Comparison of ENCODE assay signal across 8 cellular contexts in genomic region chr22:41403532-41404318, GRCh38. TPM values are rescaled to one million over a fixed set of nuclear protein-coding genes. Genes with fewer than 3 reads are reported as not detected.
DNase-seq lines count a peak whose midpoint lies in the region; ATAC-seq and TF ChIP-seq lines count a peak whose summit lies in the region.

No MANE protein-coding gene starts in this region.

- no peaks in the 10 kb centered on the region for H3K36me3 Mint-ChIP-seq in nephron (ENCODE audit: low read depth)
- H3K36me3 Mint-ChIP-seq in stimulated activated naive B cell treated with anti-CD40 and anti-IgM and Interleukin-4, amounts not matched to agents 10 μg/mL and 1 μg/mL and 100 μg/mL, for 72 hours: no peaks in the 10 kb centered on the region

- H3K9ac ChIP-seq in KMS-11: no peak overlapping the region

- H3K27me3 ChIP-seq in BJ (ENCODE audit: control insufficient read depth, insufficient read depth, low read length) (no peaks in the 10 kb centered on the region), KMS-11 (ENCODE audit: insufficient read depth, low read depth) (no peaks in the 10 kb centered on the region)

- TF ChIP-seq CTCF in BJ (IDR thresholded peaks at IDR 0.05; ENCODE audit: insufficient read depth, low read depth, low read length): peak; percentile 98
- peak; percentile 93 for TF ChIP-seq CTCF in KMS-11 (conservative IDR thresholded peaks at IDR 0.05; ENCODE audit: low read depth, low read length)
- TF ChIP-seq CTCF in nephron (IDR thresholded peaks at IDR 0.05; ENCODE audit: unreplicated experiment in 3 of 3): peak; percentile 92 to 96 (median 95)

- H3K79me2 ChIP-seq in KMS-11 (ENCODE audit: insufficient read depth, low read depth): no peaks in the 10 kb centered on the region

- H2AFZ ChIP-seq in KMS-11 (ENCODE audit: low read depth): peak overlapping the region; percentile 56; the same call in 1 of the 2 replicates

- H3K27ac Mint-ChIP-seq in nephron: peak overlapping the region in 2 of 3 experiments; percentile 27 to 48
- peak overlapping the region; percentile 6 for H3K27ac Mint-ChIP-seq in stimulated activated naive B cell treated with anti-CD40 and anti-IgM and Interleukin-4, amounts not matched to agents 10 μg/mL and 1 μg/mL and 100 μg/mL, for 72 hours

- H4K20me1 ChIP-seq in KMS-11 (ENCODE audit: insufficient read depth): no peaks in the 10 kb centered on the region

- H3K27ac ChIP-seq in KMS-11: no peak overlapping the region

- H3K9me3 Mint-ChIP-seq in nephron: no peaks in the 10 kb centered on the region
- H3K9me3 Mint-ChIP-seq in stimulated activated naive B cell treated with anti-CD40 and anti-IgM and Interleukin-4, amounts not matched to agents 10 μg/mL and 1 μg/mL and 100 μg/mL, for 72 hours: no peaks in the 10 kb centered on the region

- CTCF ChIA-PET in BJ (lab: Yijun Ruan, JAX): interaction anchor here (0.5 to 6.9 kb wide), 31 partner anchors 9 to 194 kb away, joined by 3 to 170 read pairs (median 5); partner anchors contain the start of genes ACO2, CSDC2, PHF5A and POLR3H

- POLR2A ChIA-PET in BJ (lab: Charles Lee): no interaction called here

- H3K36me3 ChIP-seq in BJ (ENCODE audit: control insufficient read depth, insufficient read depth, low read length): no peaks in the 10 kb centered on the region
- H3K36me3 ChIP-seq in KMS-11 (ENCODE audit: insufficient read depth): no peaks in the 10 kb centered on the region

- H3K27me3 Mint-ChIP-seq in nephron (ENCODE audit: low read depth): peaks cover 3% of the 10 kb centered on the region
- H3K27me3 Mint-ChIP-seq in stimulated activated naive B cell treated with anti-CD40 and anti-IgM and Interleukin-4, amounts not matched to agents 10 μg/mL and 1 μg/mL and 100 μg/mL, for 72 hours: no peaks in the 10 kb centered on the region

- DNase-seq in BJ (ENCODE audit: low read depth): no peak
- DNase-seq in RPMI7951 (ENCODE audit: low read depth): peak; percentile 88
- peak; percentile 60 to 69 for DNase-seq in activated T-helper 1 cell treated with anti-CD3 and anti-CD28 coated beads, Interleukin-2, amount 50 U/mL, for 16 hours (ENCODE audit: low read depth in 1 of 2, low spot score in 1 of 2)
- peak; percentile 95 for DNase-seq in fibroblast of gingiva (ENCODE audit: low read depth)
- DNase-seq in stimulated activated naive B cell treated with anti-CD40 and anti-IgM and Interleukin-4, amounts not matched to agents 10 μg/mL and 1 μg/mL and 100 μg/mL, for 72 hours: peak; percentile 82

- no peak overlapping the region for H3K4me3 ChIP-seq in BJ (ENCODE audit: low read depth, low read length)
- H3K4me3 ChIP-seq in KMS-11 (IDR thresholded peaks at IDR 0.05; ENCODE audit: insufficient read depth, low read depth, low read length): no peak overlapping the region

- peak overlapping the region in 1 of 3 experiments; percentile 28 for H3K4me3 Mint-ChIP-seq in nephron
- H3K4me3 Mint-ChIP-seq in stimulated activated naive B cell treated with anti-CD40 and anti-IgM and Interleukin-4, amounts not matched to agents 10 μg/mL and 1 μg/mL and 100 μg/mL, for 72 hours: peak overlapping the region in 1 of 2 donors; percentile 9

- peak overlapping the region; percentile 67; the same call in 1 of the 2 replicates for H3K4me2 ChIP-seq in KMS-11

- peaks cover 34% of the 10 kb centered on the region for H3K4me1 ChIP-seq in KMS-11 (ENCODE audit: low read depth, poor library complexity, severe bottlenecking)

- peaks cover 17% of the 10 kb centered on the region for H3K4me1 Mint-ChIP-seq in nephron
- peaks cover 19 to 26% of the 10 kb centered on the region in 2 donors for H3K4me1 Mint-ChIP-seq in stimulated activated naive B cell treated with anti-CD40 and anti-IgM and Interleukin-4, amounts not matched to agents 10 μg/mL and 1 μg/mL and 100 μg/mL, for 72 hours

- peak; percentile 67 for ATAC-seq in GM19328 (IDR thresholded peaks at IDR 0.05; ENCODE audit: unreplicated experiment)
- peak; percentile 94 to 98 for ATAC-seq in stimulated activated naive B cell treated with anti-CD40 and anti-IgM and Interleukin-4, amounts not matched to agents 10 μg/mL and 1 μg/mL and 100 μg/mL, for 72 hours (replicated peaks)

RNA-seq across cellular contexts. Expression of gene TEF, which starts 22.0 kb away (rescaled TPM):
- polyA plus RNA-seq in BJ (2011; rRNA removed): 21.0 and 28.7 TPM in 2 replicates
- 26.2 and 39.5 TPM in 2 replicates for polyA minus RNA-seq in BJ (2011; rRNA and poly(A)+ RNA removed)
- 8.8 and 13.0 TPM in 2 replicates for total RNA-seq in RPMI7951 (2014; rRNA removed; shearing (Covaris generic))

RNA-seq across cellular contexts. Expression of gene TOB2, which starts 42.9 kb away (rescaled TPM):
- polyA plus RNA-seq in BJ (2011; rRNA removed): 16.6 and 24.3 TPM in 2 replicates
- polyA minus RNA-seq in BJ (2011; rRNA and poly(A)+ RNA removed): 25.6 and 27.3 TPM in 2 replicates
- total RNA-seq in RPMI7951 (2014; rRNA removed; shearing (Covaris generic)): 11.5 and 14.2 TPM in 2 replicates
